Comparison of ENCODE assay signal across 2 cellular contexts in genomic region chr7:35848728-35849127, GRCh38.
TF ChIP-seq lines count a peak whose summit lies in the region.

No MANE protein-coding gene starts in this region.

TF ChIP-seq in GM23338, 12 proteins besides CTCF, POLR2A, EP300 and RAD21 (continued from another document):
- TF ChIP-seq ETS1 (IDR thresholded peaks at IDR 0.05) (no peak), JUNB (IDR thresholded peaks at IDR 0.05; ENCODE audit: unreplicated experiment) (no peak), EZH2phosphoT487 (IDR thresholded peaks at IDR 0.05; ENCODE audit: unreplicated experiment) (no peak), ZNF114 (CRISPR knock-in tag; IDR thresholded peaks at IDR 0.05) (no peak), STAT1 (IDR thresholded peaks at IDR 0.05; ENCODE audit: unreplicated experiment) (no peak), ZNF462 (CRISPR knock-in tag; IDR thresholded peaks at IDR 0.05) (no peak), CREB1 (CRISPR knock-in tag; IDR thresholded peaks at IDR 0.05; ENCODE audit: low read depth) (no peak), REST (IDR thresholded peaks at IDR 0.05; ENCODE audit: unreplicated experiment) (no peak), EZH2 (IDR thresholded peaks at IDR 0.05; ENCODE audit: low read depth, unreplicated experiment) (no peak), POLR2AphosphoS5 (IDR thresholded peaks at IDR 0.05; ENCODE audit: low read depth) (no peak), ZNF331 (CRISPR knock-in tag; IDR thresholded peaks at IDR 0.05; ENCODE audit: low read depth) (no peak)
TF ChIP-seq in GM23338: peak in this region for 0.

TF ChIP-seq in SK-N-SH, 30 proteins besides CTCF, POLR2A, EP300 and RAD21 (continued from another document):
- no peak for TF ChIP-seq REST (IDR thresholded peaks at IDR 0.05; ENCODE audit: low read depth, low read length)
- TF ChIP-seq PBX3 (IDR thresholded peaks at IDR 0.05) = no peak
- no peak for TF ChIP-seq POLR2AphosphoS5 (IDR thresholded peaks at IDR 0.05; ENCODE audit: low read depth, low read length)
- TF ChIP-seq SIN3A (IDR thresholded peaks at IDR 0.05; ENCODE audit: borderline replicate concordance, low read depth, low read length) = no peak
